ENCODE assay signal across 13 cellular contexts in the genomic region with DNA sequence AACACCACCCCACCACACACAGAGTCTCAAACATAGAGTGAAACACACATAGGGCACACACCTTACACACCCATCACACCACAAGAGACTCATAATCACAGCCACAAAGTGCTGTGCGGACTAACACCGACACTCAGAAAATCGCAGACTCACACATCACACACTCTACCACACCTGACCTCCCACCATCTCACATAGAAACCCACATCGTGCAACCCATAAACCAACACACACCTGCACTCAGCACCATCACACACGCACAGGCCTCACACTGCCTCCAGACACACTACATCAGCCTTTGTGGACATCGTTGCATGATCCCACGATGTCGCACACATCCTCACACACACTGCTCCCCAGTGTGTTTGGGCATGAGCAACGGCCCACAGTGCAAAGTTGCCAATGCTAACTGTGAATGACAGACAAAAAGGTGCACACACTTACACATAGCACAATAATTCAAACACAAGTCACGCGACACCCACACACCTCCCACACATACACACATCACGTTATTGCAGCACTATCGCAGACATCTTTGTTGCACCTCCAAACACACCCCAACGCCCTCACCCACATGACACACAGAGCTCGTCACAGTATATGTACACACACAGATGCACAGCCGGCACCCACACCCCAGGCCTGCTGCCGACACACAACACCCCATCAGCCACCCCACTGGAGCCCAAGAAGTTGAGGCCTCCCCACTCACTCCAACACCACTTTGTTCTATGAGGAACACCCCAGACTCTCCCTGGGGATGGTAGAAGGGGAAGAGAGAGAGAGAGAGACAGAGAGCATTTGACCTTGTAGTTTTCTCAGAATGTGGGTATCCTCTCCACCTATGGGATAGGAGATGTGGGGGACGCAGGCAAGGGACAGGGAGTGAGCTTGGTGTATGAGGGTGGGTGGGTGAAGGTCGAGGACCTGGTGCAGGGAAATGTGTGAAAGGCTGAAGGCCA. TPM values are rescaled to one million over a fixed set of nuclear protein-coding genes. Genes with fewer than 3 reads are reported as not detected.
DNase-seq lines count a peak whose midpoint lies in the region.
"Had no signal": no experiment of that assay in that cellular context is flagged by ENCODE, and none has a peak within 500 bp of the region (broad histone marks: within the 10 kb centered on the region; RNA-seq: fewer than 3 reads in every experiment).

No MANE protein-coding gene starts in this region.

- peaks cover 58% of the 10 kb centered on the region for H3K27me3 Mint-ChIP-seq in T-helper 1 cell treated with Interleukin-12 subunit alpha and Interleukin-12 subunit beta and Interleukin-4 antibody, amounts not matched to agents 30 μg/mL and 1 μg/mL, for 36 hours (ENCODE audit: low read depth)
- H3K27me3 Mint-ChIP-seq in IgD-negative memory B cell: peaks cover 44% of the 10 kb centered on the region

- H3K9me3 Mint-ChIP-seq in T-helper 1 cell treated with Interleukin-12 subunit alpha and Interleukin-12 subunit beta and Interleukin-4 antibody, amounts not matched to agents 30 μg/mL and 1 μg/mL, for 36 hours: no peaks in the 10 kb centered on the region
- peaks cover 0 to 3% (median 0%) of the 10 kb centered on the region in 3 donors for H3K9me3 Mint-ChIP-seq in IgD-negative memory B cell

- peak overlapping the region; percentile 11 for H3K4me3 Mint-ChIP-seq in T-helper 1 cell treated with Interleukin-12 subunit alpha and Interleukin-12 subunit beta and Interleukin-4 antibody, amounts not matched to agents 30 μg/mL and 1 μg/mL, for 36 hours
- peak overlapping the region; percentile 33 to 76 (median 66) for H3K4me3 Mint-ChIP-seq in IgD-negative memory B cell

- DNase-seq in T-helper 1 cell (no peak), nucleus accumbens (lab: John Stamatoyannopoulos, UW) (peak in 30 of 56 donors; percentile 11 to 75 (median 46)), NCI-H446 (lab: John Stamatoyannopoulos, UW) (no peak), dermis blood vessel endothelial cell (no peak), islet precursor cell (no peak)
- DNase-seq: left colon, NCI-H526 treated with DMSO at 0.1 percent for 48 hours, Peyer's patch, SW 1271 had no signal

- H3K27ac Mint-ChIP-seq in T-helper 1 cell treated with Interleukin-12 subunit alpha and Interleukin-12 subunit beta and Interleukin-4 antibody, amounts not matched to agents 30 μg/mL and 1 μg/mL, for 36 hours: no peak overlapping the region
- H3K27ac Mint-ChIP-seq in IgD-negative memory B cell: peak overlapping the region in 1 of 3 donors; percentile 69

- H3K27ac ChIP-seq in cingulate gyrus (ENCODE audit: low read depth, low read length): peak overlapping the region; percentile 96
- H3K27ac ChIP-seq: epithelial cell of prostate had no signal

- H3K4me1 Mint-ChIP-seq in T-helper 1 cell treated with Interleukin-12 subunit alpha and Interleukin-12 subunit beta and Interleukin-4 antibody, amounts not matched to agents 30 μg/mL and 1 μg/mL, for 36 hours (ENCODE audit: low read depth): peaks cover 15% of the 10 kb centered on the region
- H3K4me1 Mint-ChIP-seq in IgD-negative memory B cell: peaks cover 0 to 19% (median 18%) of the 10 kb centered on the region in 3 donors

- no peaks in the 10 kb centered on the region for H3K36me3 Mint-ChIP-seq in T-helper 1 cell treated with Interleukin-12 subunit alpha and Interleukin-12 subunit beta and Interleukin-4 antibody, amounts not matched to agents 30 μg/mL and 1 μg/mL, for 36 hours (ENCODE audit: low read depth)
- no peaks in the 10 kb centered on the region for H3K36me3 Mint-ChIP-seq in IgD-negative memory B cell

RNA-seq across cellular contexts. Expression of a gene that starts 1.2 kb away (rescaled TPM):
- 1.2 TPM for polyA plus RNA-seq in IgD-negative memory B cell
- total RNA-seq in dermis blood vessel endothelial cell: under 0.01 and 0.05 TPM in 2 replicates

RNA-seq across cellular contexts. Expression of a gene that starts 36.2 kb away (rescaled TPM):
- polyA plus RNA-seq in IgD-negative memory B cell: 178 TPM
- total RNA-seq in dermis blood vessel endothelial cell: 73.9 and 132 TPM in 2 replicates

Comparison
In these comparisons a context has a peak if more than half of its experiments do, and no peak if none do; other contexts are left out.
1. DNase-seq: peak in nucleus accumbens (30 of 56); none in T-helper 1 cell (0 of 5), NCI-H446 (0 of 2), dermis blood vessel endothelial cell (single experiment) and islet precursor cell (single experiment).